ENCODE assay signal across 17 cellular contexts in the genomic region with DNA sequence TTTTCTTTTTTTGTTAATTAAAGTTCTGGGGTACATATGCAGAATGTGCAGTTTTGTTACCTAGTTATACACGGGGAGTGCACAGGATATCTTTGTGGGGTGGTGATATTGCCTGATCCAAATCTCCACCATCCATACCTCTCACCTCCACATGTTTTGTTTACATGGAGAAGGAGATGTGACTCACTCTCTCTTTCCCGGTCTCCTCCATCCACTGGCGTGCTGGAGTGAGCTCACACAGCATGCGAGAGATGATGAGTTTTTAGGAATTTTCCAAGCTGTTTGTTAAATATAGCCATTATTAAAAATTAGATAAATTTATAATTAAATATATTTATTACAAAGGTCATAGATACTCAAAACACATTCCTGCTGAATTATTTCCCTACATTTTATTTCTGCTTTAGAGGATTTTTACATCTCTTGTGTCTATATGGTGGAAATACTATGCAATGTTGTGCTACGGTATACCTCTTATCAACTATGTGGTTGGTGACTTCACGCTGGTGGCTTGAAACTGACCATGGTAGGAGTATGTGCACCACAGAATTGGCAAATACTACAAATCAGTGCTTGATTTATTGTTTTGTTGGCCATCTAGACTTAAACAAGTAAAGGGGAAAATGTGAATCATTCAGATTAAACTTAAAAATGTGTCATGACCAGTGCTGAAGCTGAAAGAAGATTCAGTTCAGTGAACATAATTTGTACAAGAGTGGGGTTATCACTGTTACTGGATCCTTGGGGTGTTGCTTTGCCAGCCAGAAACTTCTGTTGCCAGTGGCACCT.
DNase-seq lines count a peak whose midpoint lies in the region; ATAC-seq and TF ChIP-seq lines count a peak whose summit lies in the region.
"Had no signal": no experiment of that assay in that cellular context is flagged by ENCODE, and none has a peak within 500 bp of the region (broad histone marks: within the 10 kb centered on the region; RNA-seq: fewer than 3 reads in every experiment).

No MANE protein-coding gene starts in this region.

- H3K27me3 Mint-ChIP-seq in MCF 10A (ENCODE audit: insufficient read depth, unreplicated experiment), result no peaks in the 10 kb centered on the region

- TF ChIP-seq CTCF in MCF 10A (IDR thresholded peaks at IDR 0.05; ENCODE audit: unreplicated experiment), result no peak
- no peak for TF ChIP-seq CTCF in breast epithelium (IDR thresholded peaks at IDR 0.05)

- H3K27ac ChIP-seq in breast epithelium, result no peak overlapping the region
- H3K27ac ChIP-seq: ascending aorta had no signal

- H3K36me3 ChIP-seq in breast epithelium, result no peaks in the 10 kb centered on the region
- H3K36me3 ChIP-seq: ascending aorta had no signal

- no peaks in the 10 kb centered on the region for H3K9me3 Mint-ChIP-seq in MCF 10A (ENCODE audit: unreplicated experiment)

- DNase-seq in MCF 10A (ENCODE audit: unreplicated experiment) (peak; percentile 30), breast epithelium (ENCODE audit: low spot score in 2 of 2) (no peak), astrocyte of the hippocampus (ENCODE audit: low read depth, low spot score) (peak; percentile 83), glomerular visceral epithelial cell (ENCODE audit: extremely low spot score) (peak; percentile 78), NCI-H82 (lab: John Stamatoyannopoulos, UW) (no peak), D341Med (ENCODE audit: low spot score) (no peak), Right ventricle myocardium inferior (ENCODE audit: missing footprints) (no peak)
- DNase-seq: CD8-positive, alpha-beta memory T cell; effector memory CD4-positive, alpha-beta T cell; NCI-H2029 treated with DMSO at 0.1 percent for 48 hours; SHP77; stimulated activated naive CD8-positive, alpha-beta T cell treated with anti-CD3 and anti-CD28 coated beads, Interleukin-15, Interleukin-2, amounts not matched to agents 100 U/mL and 50 U/mL, for 24 hours had no signal

- H3K4me1 Mint-ChIP-seq in MCF 10A (ENCODE audit: insufficient read depth, unreplicated experiment), result no peaks in the 10 kb centered on the region

- H3K4me3 ChIP-seq in breast epithelium, result no peak overlapping the region
- H3K4me3 ChIP-seq: ascending aorta had no signal

- H3K4me3 Mint-ChIP-seq in MCF 10A (ENCODE audit: unreplicated experiment), result no peak overlapping the region
- H3K4me3 Mint-ChIP-seq: CD8-positive, alpha-beta memory T cell; natural killer cell treated with Interleukin-12 subunit alpha and Interleukin-12 subunit beta and Interleukin-15 and Interleukin-18, amount 100 ng/mL, for 72 hours had no signal

- POLR2A ChIA-PET in MCF 10A (lab: Yijun Ruan, JAX), result interaction anchor here (0.7 to 1.2 kb wide), 4 partner anchors 21 to 115 kb away, joined by 3 to 4 read pairs (median 3); no protein-coding TSS in a partner anchor

- BruUV-seq in MCF 10A (replicated peaks; lab: Mats Ljungman, UMichigan), result no TSS peak

- intact Hi-C loops in MCF 10A (cut with micrococcal nuclease), result no loop called here
- intact Hi-C loops in breast epithelium (cut with DNase I; ENCODE audit: low total_unique reads), result no loop called here
- intact Hi-C loops in Right ventricle myocardium inferior (cut with DNase I), result no loop called here

- H3K9me3 ChIP-seq in breast epithelium, result peaks cover 0 to 7% of the 10 kb centered on the region in 2 donors
- H3K9me3 ChIP-seq: ascending aorta had no signal

- H3K4me1 ChIP-seq in breast epithelium, result no peaks in the 10 kb centered on the region
- H3K4me1 ChIP-seq: ascending aorta had no signal

- CTCF ChIA-PET in MCF 10A (lab: Yijun Ruan, JAX), result interaction anchor here (0.6 to 1.1 kb wide), 2 partner anchors 148 to 183 kb away, joined by 3 read pairs; no protein-coding TSS in a partner anchor

- no peak for ATAC-seq in GM18861 (IDR thresholded peaks at IDR 0.05; ENCODE audit: unreplicated experiment)
- ATAC-seq in Right ventricle myocardium inferior, result no peak
- ATAC-seq: left lobe of liver; natural killer cell treated with Interleukin-12 subunit alpha and Interleukin-12 subunit beta and Interleukin-15 and Interleukin-18, amount 100 ng/mL, for 72 hours; sciatic nerve; stimulated activated naive CD8-positive, alpha-beta T cell treated with anti-CD3 and anti-CD28 coated beads, Interleukin-15, Interleukin-2, amounts not matched to agents 100 U/mL and 50 U/mL, for 24 hours had no signal

- no peaks in the 10 kb centered on the region for H3K27me3 ChIP-seq in breast epithelium
- H3K27me3 ChIP-seq: ascending aorta had no signal

- TF ChIP-seq POLR2A in breast epithelium (IDR thresholded peaks at IDR 0.05), result no peak

- no peaks in the 10 kb centered on the region for H3K36me3 Mint-ChIP-seq in MCF 10A (ENCODE audit: insufficient read depth, unreplicated experiment)
- H3K36me3 Mint-ChIP-seq: CD8-positive, alpha-beta memory T cell had no signal

- H3K27ac Mint-ChIP-seq in MCF 10A (ENCODE audit: low read depth, unreplicated experiment), result no peak overlapping the region
- H3K27ac Mint-ChIP-seq: natural killer cell treated with Interleukin-12 subunit alpha and Interleukin-12 subunit beta and Interleukin-15 and Interleukin-18, amount 100 ng/mL, for 72 hours had no signal

Comparison
In these comparisons a context has a peak if more than half of its experiments do, and no peak if none do; other contexts are left out.
1. DNase-seq: peak in MCF 10A (single experiment), astrocyte of the hippocampus (single experiment) and glomerular visceral epithelial cell (single experiment); none in breast epithelium (0 of 2), NCI-H82 (single experiment), D341Med (single experiment) and Right ventricle myocardium inferior (single experiment).